18 cellular contexts compared by ENCODE assay signal in the genomic region with DNA sequence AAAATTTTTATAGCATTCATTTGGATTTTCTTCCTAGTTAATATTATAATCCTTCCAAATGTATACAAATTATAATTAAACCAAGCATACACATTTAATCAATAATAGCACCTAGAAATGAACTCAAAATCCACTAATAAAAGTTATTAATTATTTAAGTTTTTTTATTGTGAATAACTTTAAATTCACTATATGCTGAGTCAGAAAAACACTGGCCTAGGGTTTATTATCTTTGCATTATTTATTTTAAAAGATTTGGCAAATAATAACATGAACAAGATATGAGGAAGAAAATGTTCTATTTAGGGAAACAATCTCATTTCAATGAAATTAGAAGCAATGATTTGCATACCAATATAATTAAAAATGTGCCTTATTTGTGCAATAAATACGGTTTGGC.
A peak's percentile ranks its signal among the peaks of the same experiment; 100 is the strongest.
DNase-seq lines count a peak whose midpoint lies in the region; ATAC-seq, FAIRE-seq and TF ChIP-seq lines count a peak whose summit lies in the region.
"Had no signal": no experiment of that assay in that cellular context is flagged by ENCODE, and none has a peak within 500 bp of the region (broad histone marks: within the 10 kb centered on the region; RNA-seq: fewer than 3 reads in every experiment).

No MANE protein-coding gene starts in this region.

- no peak overlapping the region for H2AK5ac ChIP-seq in IMR-90 (ENCODE audit: low read depth, low read length)

- dilution Hi-C loops in IMR-90 (cut with HindIII; ENCODE audit: low sequenced_read_pairs, unreplicated experiment) = no loop called here

- intact Hi-C loops in HepG2 (cut with micrococcal nuclease; ENCODE audit: unreplicated experiment) = no loop called here
- intact Hi-C loops in right lobe of liver (cut with DNase I) = no loop called here
- intact Hi-C loops in IMR-90 (cut with micrococcal nuclease) = no loop called here
- intact Hi-C loops in K562 (cut with micrococcal nuclease) = no loop called here
- intact Hi-C loops in kidney (cut with DNase I) = no loop called here
- intact Hi-C loops in CD4-positive, alpha-beta T cell (cut with DNase I, micrococcal nuclease) = no loop called here

- H3K18ac ChIP-seq in IMR-90 (ENCODE audit: low read depth, low read length) = no peak overlapping the region

- WGBS in HepG2 (ENCODE audit: low lambda C conversion rate) = 5% methylated on average over 1 of the region's 1 CpG
- whole genome bisulfite sequencing in right lobe of liver (ENCODE audit: insufficient coverage, low coverage, low lambda C conversion rate, missing lambda C conversion rate) = 32% methylated on average over 1 of the region's 1 CpG
- WGBS in IMR-90 (ENCODE audit: extremely low coverage in 2 of 2, insufficient read length in 1 of 2), 2 experiments = no CpG with 5 or more reads among the region's 1 CpG
- WGBS in K562 (ENCODE audit: insufficient coverage, low coverage, missing lambda C conversion rate) = 0% methylated on average over 1 of the region's 1 CpG

- TF ChIP-seq EP300 in HepG2 (IDR thresholded peaks at IDR 0.05; ENCODE audit: low read depth in 2 of 2, low read length in 2 of 2) (no peak), HepG2 (CRISPR knock-in tag; IDR thresholded peaks at IDR 0.05; ENCODE audit: borderline replicate concordance) (no peak), K562 (IDR thresholded peaks at IDR 0.05; ENCODE audit: low read length) (no peak)

- no peaks in the 10 kb centered on the region for H3K27me3 Mint-ChIP-seq in CD4-positive, alpha-beta T cell

- H3K4me3 ChIP-seq in HepG2 (replicated peaks in 1 of 3; ENCODE audit: insufficient read depth in 1 of 3, low read depth in 2 of 3, low read length in 3 of 3) = no peak overlapping the region
- no peak overlapping the region for H3K4me3 ChIP-seq in right lobe of liver
- H3K4me3 ChIP-seq in IMR-90 (ENCODE audit: insufficient read depth, low read depth, low read length) = no peak overlapping the region
- no peak overlapping the region for H3K4me3 ChIP-seq in K562
- H3K4me3 ChIP-seq in kidney (ENCODE audit: low read length in 2 of 2) = no peak overlapping the region
- H3K4me3 ChIP-seq: HAP-1 had no signal

- in situ Hi-C loops in HepG2 (cut with HindIII; ENCODE audit: extremely low pct_ligation_motif_present, low pct_unique_long_range_greater_than_20kb) (no loop called here), IMR-90 (cut with MboI; ENCODE audit: low sequenced_read_pairs) (no loop called here), K562 (cut with MboI) (no loop called here)

- H2AFZ ChIP-seq in HepG2 (ENCODE audit: low read length) (no peak overlapping the region), IMR-90 (replicated peaks; ENCODE audit: low read length, poor library complexity) (no peak overlapping the region), K562 (ENCODE audit: low read depth, low read length) (no peak overlapping the region)

- H2AK9ac ChIP-seq in IMR-90 (replicated peaks; ENCODE audit: low read depth, low read length, poor library complexity) = no peak overlapping the region

- no TSS peak for BruUV-seq in HepG2 (replicated peaks; lab: Mats Ljungman, UMichigan)
- BruUV-seq in IMR-90 (replicated peaks; lab: Mats Ljungman, UMichigan) = no TSS peak
- BruUV-seq in K562 (replicated peaks; lab: Mats Ljungman, UMichigan) = no TSS peak

- H3K79me1 ChIP-seq in IMR-90 (ENCODE audit: low read depth in 1 of 2, low read length in 2 of 2) = no peaks in the 10 kb centered on the region

- no peaks in the 10 kb centered on the region for H3K4me1 Mint-ChIP-seq in CD4-positive, alpha-beta T cell (ENCODE audit: low read depth)

- no peak overlapping the region for H4K91ac ChIP-seq in IMR-90 (ENCODE audit: insufficient read depth, low read depth, low read length)

- no peak for ATAC-seq in HepG2
- ATAC-seq in right lobe of liver = no peak
- no peak for ATAC-seq in IMR-90 (ENCODE audit: low read depth)
- no peak for ATAC-seq in K562
- ATAC-seq in CD4-positive, alpha-beta T cell (ENCODE audit: poor library complexity) = no peak
- ATAC-seq: CD8-positive, alpha-beta T cell had no signal

- no peaks in the 10 kb centered on the region for H3K36me3 Mint-ChIP-seq in CD4-positive, alpha-beta T cell (ENCODE audit: low read depth)
- H3K36me3 Mint-ChIP-seq: CD8-positive, alpha-beta T cell had no signal

- no peak overlapping the region for H3K9ac ChIP-seq in HepG2 (ENCODE audit: insufficient read depth, low read depth, low read length)
- H3K9ac ChIP-seq in IMR-90 (ENCODE audit: low read depth, low read length) = no peak overlapping the region
- H3K9ac ChIP-seq in K562 (ENCODE audit: insufficient read depth in 1 of 2, low read depth in 2 of 2, low read length in 2 of 2) = no peak overlapping the region
- H3K9ac ChIP-seq in kidney (ENCODE audit: low read length in 2 of 2) = no peak overlapping the region

- H3K4me1 ChIP-seq in HepG2 (ENCODE audit: insufficient read depth, low read length) = no peaks in the 10 kb centered on the region
- no peaks in the 10 kb centered on the region for H3K4me1 ChIP-seq in right lobe of liver
- H3K4me1 ChIP-seq in IMR-90 (ENCODE audit: control insufficient read depth, insufficient read depth, low read length) = no peaks in the 10 kb centered on the region
- H3K4me1 ChIP-seq in K562 (replicated peaks in 1 of 2; ENCODE audit: control insufficient read depth in 2 of 2, insufficient read depth in 2 of 2, low read length in 2 of 2) = no peaks in the 10 kb centered on the region
- no peaks in the 10 kb centered on the region for H3K4me1 ChIP-seq in kidney (ENCODE audit: control insufficient read depth in 1 of 2, insufficient read depth in 1 of 2, low read depth in 1 of 2, low read length in 2 of 2)
- H3K4me1 ChIP-seq: Caco-2 had no signal

- H3K23ac ChIP-seq in IMR-90 (ENCODE audit: low read depth, low read length) = no peak overlapping the region

- no peak overlapping the region for H3K27ac Mint-ChIP-seq in CD4-positive, alpha-beta T cell
- H3K27ac Mint-ChIP-seq: CD8-positive, alpha-beta T cell had no signal

- TF ChIP-seq POLR2A in HepG2 (IDR thresholded peaks at IDR 0.05; ENCODE audit: insufficient read depth in 1 of 2, low read depth in 2 of 2, low read length in 2 of 2) = no peak
- TF ChIP-seq POLR2A in right lobe of liver (IDR thresholded peaks at IDR 0.05) = no peak
- TF ChIP-seq POLR2A in IMR-90 (IDR thresholded peaks at IDR 0.05; ENCODE audit: low read depth, low read length) = no peak
- no peak for TF ChIP-seq POLR2A in K562 (conservative IDR thresholded peaks at IDR 0.05)

- H3K36me3 ChIP-seq in HepG2 (replicated peaks in 1 of 2; ENCODE audit: control insufficient read depth in 1 of 2, insufficient read depth in 2 of 2, low read length in 2 of 2) (no peaks in the 10 kb centered on the region), right lobe of liver (no peaks in the 10 kb centered on the region), IMR-90 (ENCODE audit: control insufficient read depth, insufficient read depth, low read length) (no peaks in the 10 kb centered on the region), K562 (ENCODE audit: control insufficient read depth, insufficient read depth, low read length) (no peaks in the 10 kb centered on the region), kidney (ENCODE audit: control insufficient read depth in 1 of 2, insufficient read depth in 2 of 2, low read length in 2 of 2) (no peaks in the 10 kb centered on the region)
- H3K36me3 ChIP-seq: HAP-1 had no signal

- H2BK5ac ChIP-seq in IMR-90 (ENCODE audit: low read depth, low read length, poor library complexity, severe bottlenecking) = no peak overlapping the region

- no peak for TF ChIP-seq RAD21 in HepG2 (CRISPR knock-in tag; IDR thresholded peaks at IDR 0.05)
- TF ChIP-seq RAD21 in IMR-90 (IDR thresholded peaks at IDR 0.05; ENCODE audit: low read length) = no peak
- TF ChIP-seq RAD21 in K562 (CRISPR knock-in tag; conservative IDR thresholded peaks at IDR 0.05 in 1 of 2, IDR thresholded peaks at IDR 0.05 in 1 of 2) = no peak

- H3K27ac ChIP-seq in HepG2 (ENCODE audit: extremely low read length, insufficient read depth, low read length) (no peak overlapping the region), right lobe of liver (no peak overlapping the region), IMR-90 (ENCODE audit: insufficient read depth, low read length) (no peak overlapping the region), K562 (ENCODE audit: extremely low read depth, low read depth, low read length) (no peak overlapping the region), kidney (ENCODE audit: low read depth in 2 of 2, low read length in 2 of 2) (no peak overlapping the region)
- H3K27ac ChIP-seq in CD4-positive, alpha-beta T cell (ENCODE audit: low read depth, low read length) = no peak overlapping the region

- peaks cover 4% of the 10 kb centered on the region for H3K9me3 Mint-ChIP-seq in CD4-positive, alpha-beta T cell
- H3K9me3 Mint-ChIP-seq: CD8-positive, alpha-beta T cell had no signal

- no peak overlapping the region for H2BK15ac ChIP-seq in IMR-90 (ENCODE audit: low read depth, low read length)

- FAIRE-seq in HepG2 (lab: Jason Lieb, UNC) (no peak), K562 (lab: Jason Lieb, UNC) (no peak), kidney (lab: Jason Lieb, UNC) (peak; percentile 6)
- FAIRE-seq: GM12892, H54 had no signal

- no peak overlapping the region for H2BK20ac ChIP-seq in IMR-90 (ENCODE audit: low read depth, low read length)

- H3K4me3 Mint-ChIP-seq in CD4-positive, alpha-beta T cell = no peak overlapping the region
- H3K4me3 Mint-ChIP-seq: CD8-positive, alpha-beta T cell had no signal

- no peak overlapping the region for H3K56ac ChIP-seq in IMR-90 (ENCODE audit: extremely low read depth, insufficient read depth, low read length)

- H3K4me2 ChIP-seq in HepG2 (ENCODE audit: low read depth, low read length) = no peak overlapping the region
- H3K4me2 ChIP-seq in IMR-90 (ENCODE audit: low read depth, low read length) = no peak overlapping the region
- H3K4me2 ChIP-seq in K562 (ENCODE audit: insufficient read depth, low read length) = no peak overlapping the region

- TF ChIP-seq CTCF in HepG2 (CRISPR knock-in tag; IDR thresholded peaks at IDR 0.05) (no peak), right lobe of liver (IDR thresholded peaks at IDR 0.05) (no peak), IMR-90 (conservative IDR thresholded peaks at IDR 0.05; ENCODE audit: low read depth, low read length) (no peak), K562 (IDR thresholded peaks at IDR 0.05 in 2 of 3, conservative IDR thresholded peaks at IDR 0.05 in 1 of 3; ENCODE audit: insufficient read depth in 2 of 3, low read depth in 1 of 3, low read length in 3 of 3) (no peak), kidney (IDR thresholded peaks at IDR 0.05; ENCODE audit: borderline replicate concordance, extremely low read depth, insufficient read depth) (no peak)
- TF ChIP-seq CTCF in CD4-positive, alpha-beta T cell (IDR thresholded peaks at IDR 0.05) = no peak

- H3K9me3 ChIP-seq in HepG2 (ENCODE audit: low read length) (no peaks in the 10 kb centered on the region), right lobe of liver (no peaks in the 10 kb centered on the region), IMR-90 (ENCODE audit: control insufficient read depth, insufficient read depth, low read length) (no peaks in the 10 kb centered on the region), K562 (replicated peaks; ENCODE audit: control insufficient read depth, insufficient read depth, low read depth, low read length) (no peaks in the 10 kb centered on the region), kidney (ENCODE audit: control insufficient read depth in 1 of 2, low read length in 2 of 2) (no peaks in the 10 kb centered on the region)
- H3K9me3 ChIP-seq in CD4-positive, alpha-beta T cell (ENCODE audit: control insufficient read depth, low read length) = no peaks in the 10 kb centered on the region
- H3K9me3 ChIP-seq: Caco-2, HAP-1 had no signal

- H3K4ac ChIP-seq in IMR-90 (ENCODE audit: low read depth, low read length) = no peak overlapping the region

- no peak overlapping the region for H2BK120ac ChIP-seq in IMR-90 (ENCODE audit: low read depth, low read length)

- H3K79me2 ChIP-seq in HepG2 (ENCODE audit: insufficient read depth, low read length) = no peaks in the 10 kb centered on the region
- H3K79me2 ChIP-seq in K562 (ENCODE audit: control insufficient read depth, insufficient read depth, low read length) = no peaks in the 10 kb centered on the region

- H3K14ac ChIP-seq in IMR-90 (replicated peaks; ENCODE audit: low read depth, low read length) = no peak overlapping the region

- DNase-seq in HepG2 (ENCODE audit: low spot score) (no peak), right lobe of liver (no peak), IMR-90 (no peak), K562 (ENCODE audit: extremely low read depth in 1 of 4, low spot score in 3 of 4) (no peak), kidney (no peak), occipital lobe (lab: John Stamatoyannopoulos, UW) (no peak), hypothalamus (lab: John Stamatoyannopoulos, UW) (no peak)
- no peak for DNase-seq in CD4-positive, alpha-beta T cell
- DNase-seq: 8988T; C1 segment of cervical spinal cord; Caco-2; CD8-positive, alpha-beta T cell; DMS 273 treated with DMSO at 0.1 percent for 48 hours; DND-41; GOT3 had no signal

- POLR2A ChIA-PET in HepG2 (lab: Yijun Ruan, JAX) = no interaction called here
- POLR2A ChIA-PET in IMR-90 (lab: Charles Lee; ENCODE audit: unreplicated experiment) = no interaction called here
- POLR2A ChIA-PET in K562 (lab: Yijun Ruan, JAX) = no interaction called here
- POLR2A ChIA-PET in CD4-positive, alpha-beta T cell (lab: Charles Lee) = no interaction called here

- no peak overlapping the region for H4K8ac ChIP-seq in IMR-90 (ENCODE audit: low read depth in 2 of 2, low read length in 2 of 2)

- no peak overlapping the region for H4K5ac ChIP-seq in IMR-90 (ENCODE audit: low read depth, low read length)

- CTCF ChIA-PET in HepG2 (lab: Yijun Ruan, JAX; ENCODE audit: low intra/inter-chr PET ratio, low total read pairs) (no interaction called here), IMR-90 (lab: Yijun Ruan, JAX) (no interaction called here), K562 (lab: Yijun Ruan, JAX; ENCODE audit: low intra/inter-chr PET ratio) (no interaction called here)
- CTCF ChIA-PET in CD4-positive, alpha-beta T cell (lab: Charles Lee) = no interaction called here

- H3K9me1 ChIP-seq in IMR-90 (ENCODE audit: insufficient read depth, low read length) (no peaks in the 10 kb centered on the region), K562 (ENCODE audit: control insufficient read depth, insufficient read depth, low read length) (no peaks in the 10 kb centered on the region)

- H3K27me3 ChIP-seq in HepG2 (ENCODE audit: control insufficient read depth in 1 of 2, insufficient read depth in 2 of 2, low read length in 2 of 2) = no peaks in the 10 kb centered on the region
- H3K27me3 ChIP-seq in right lobe of liver = no peaks in the 10 kb centered on the region
- no peaks in the 10 kb centered on the region for H3K27me3 ChIP-seq in IMR-90 (ENCODE audit: control insufficient read depth, insufficient read depth, low read length)
- H3K27me3 ChIP-seq in K562 (ENCODE audit: control insufficient read depth in 2 of 2, insufficient read depth in 2 of 2, low read length in 2 of 2) = no peaks in the 10 kb centered on the region
- H3K27me3 ChIP-seq in CD4-positive, alpha-beta T cell (ENCODE audit: control insufficient read depth, insufficient read depth, low read length) = no peaks in the 10 kb centered on the region

- H4K20me1 ChIP-seq in HepG2 (ENCODE audit: insufficient read depth, low read length) (no peaks in the 10 kb centered on the region), IMR-90 (ENCODE audit: insufficient read depth, low read length) (no peaks in the 10 kb centered on the region), K562 (replicated peaks; ENCODE audit: control insufficient read depth, insufficient read depth, low read length) (no peaks in the 10 kb centered on the region)

Comparison
In these comparisons a context has a peak if more than half of its experiments do, and no peak if none do; other contexts are left out.
1. Of the 241 proteins assayed by ChIP-seq in both HepG2 and K562: peak only in HepG2: MAFF; only in K562: MAFG; in both: none; in neither: 238; mixed calls (peak in some experiments, not most) for 1.